In genomic region chr15:74545776-74546656, GRCh38 we compare ENCODE assay signal across 8 cellular contexts. TPM values are rescaled to one million over a fixed set of nuclear protein-coding genes. Genes with fewer than 3 reads are reported as not detected.
DNase-seq lines count a peak whose midpoint lies in the region; ATAC-seq and TF ChIP-seq lines count a peak whose summit lies in the region.

No MANE protein-coding gene starts in this region.

- peaks cover 65% of the 10 kb centered on the region for H3K4me1 ChIP-seq in CD4-positive, alpha-beta memory T cell (ENCODE audit: insufficient read depth, low read length)
- peaks cover 16 to 22% of the 10 kb centered on the region in 2 donors for H3K4me1 ChIP-seq in mucosa of rectum (ENCODE audit: control insufficient read depth in 2 of 2, insufficient read depth in 2 of 2, low read length in 2 of 2)

- peak overlapping the region; percentile 62 to 90 (median 76) for H3K4me3 Mint-ChIP-seq in CD4-positive, alpha-beta memory T cell
- H3K4me3 Mint-ChIP-seq in endothelial cell (ENCODE audit: unreplicated experiment): peak overlapping the region; percentile 78

- no peak for TF ChIP-seq CTCF in endothelial cell (IDR thresholded peaks at IDR 0.05; ENCODE audit: unreplicated experiment)

- no peaks in the 10 kb centered on the region for H3K9me3 ChIP-seq in CD4-positive, alpha-beta memory T cell (ENCODE audit: control insufficient read depth in 1 of 2, low read length in 2 of 2)
- no peaks in the 10 kb centered on the region for H3K9me3 ChIP-seq in mucosa of rectum (ENCODE audit: control insufficient read depth in 2 of 2, low read length in 2 of 2)

- peak; percentile 76 to 93 (median 79) for DNase-seq in CD4-positive, alpha-beta memory T cell
- peak; percentile 99 for DNase-seq in HT1080 (ENCODE audit: low read depth)
- DNase-seq in NOMO-1 treated with DMSO at 0.1 percent for 48 hours (lab: John Stamatoyannopoulos, UW; ENCODE audit: unreplicated experiment): peak; percentile 84
- peak; percentile 87 for DNase-seq in activated CD8-positive, alpha-beta memory T cell treated with anti-CD3 and anti-CD28 coated beads, Interleukin-2, amount 50 U/mL, for 24 hours (ENCODE audit: extremely low read depth)
- no peak for DNase-seq in endothelial cell (ENCODE audit: low spot score)
- DNase-seq in stimulated activated CD8-positive, alpha-beta memory T cell treated with anti-CD3 and anti-CD28 coated beads, Interleukin-4, amount 100 ng/mL, for 4 hours (ENCODE audit: low read depth in 2 of 2, low spot score in 1 of 2): peak; percentile 90 to 93

- peaks cover 52 to 84% (median 69%) of the 10 kb centered on the region in 4 donors for H3K4me1 Mint-ChIP-seq in CD4-positive, alpha-beta memory T cell
- peaks cover 42% of the 10 kb centered on the region for H3K4me1 Mint-ChIP-seq in endothelial cell (ENCODE audit: unreplicated experiment)

- peaks cover 0 to 1% of the 10 kb centered on the region in 2 donors for H3K27me3 Mint-ChIP-seq in CD4-positive, alpha-beta memory T cell
- peaks cover 8% of the 10 kb centered on the region for H3K27me3 Mint-ChIP-seq in endothelial cell (ENCODE audit: unreplicated experiment)

- intact Hi-C loops in CD4-positive, alpha-beta memory T cell (cut with micrococcal nuclease): loop anchor here (10.0 kb wide), 1 partner anchor 551 kb away; the partner anchor contains the start of genes PML and STOML1

- H3K9me3 Mint-ChIP-seq in CD4-positive, alpha-beta memory T cell: no peaks in the 10 kb centered on the region
- no peaks in the 10 kb centered on the region for H3K9me3 Mint-ChIP-seq in endothelial cell (ENCODE audit: unreplicated experiment)

- H3K27ac Mint-ChIP-seq in CD4-positive, alpha-beta memory T cell: peak overlapping the region; percentile 79 to 97 (median 85)
- H3K27ac Mint-ChIP-seq in endothelial cell (ENCODE audit: unreplicated experiment): peak overlapping the region; percentile 64

- CTCF ChIA-PET in CD4-positive, alpha-beta memory T cell (lab: Charles Lee; ENCODE audit: partially characterized antibody): interaction anchor here (0.8 to 2.8 kb wide), 7 partner anchors 10 to 88 kb away, joined by 3 to 9 read pairs (median 4); partner anchors contain the start of gene CLK3

- peaks cover 23% of the 10 kb centered on the region for H3K36me3 ChIP-seq in CD4-positive, alpha-beta memory T cell (ENCODE audit: insufficient read depth, low read length)
- peaks cover 5 to 19% of the 10 kb centered on the region in 2 donors for H3K36me3 ChIP-seq in mucosa of rectum (ENCODE audit: control insufficient read depth in 2 of 2, insufficient read depth in 2 of 2, low read length in 2 of 2)

- POLR2A ChIA-PET in CD4-positive, alpha-beta memory T cell (lab: Charles Lee; ENCODE audit: partially characterized antibody): interaction anchor here (0.6 to 2.8 kb wide), 9 partner anchors 14 to 1079 kb away, joined by 3 to 15 read pairs (median 4); partner anchors contain the start of gene CLK3

- H3K27me3 ChIP-seq in CD4-positive, alpha-beta memory T cell (ENCODE audit: insufficient read depth, low read length): no peaks in the 10 kb centered on the region
- H3K27me3 ChIP-seq in mucosa of rectum (ENCODE audit: control insufficient read depth in 2 of 2, insufficient read depth in 2 of 2, low read length in 2 of 2): no peaks in the 10 kb centered on the region

- H3K27ac ChIP-seq in CD4-positive, alpha-beta memory T cell (ENCODE audit: low read depth, low read length): peak overlapping the region; percentile 43
- peak overlapping the region in 1 of 2 donors; percentile 38 for H3K27ac ChIP-seq in mucosa of rectum (ENCODE audit: low read depth in 2 of 2, low read length in 2 of 2)

- H3K36me3 Mint-ChIP-seq in CD4-positive, alpha-beta memory T cell: peaks cover 13 to 54% of the 10 kb centered on the region in 2 donors
- peaks cover 25% of the 10 kb centered on the region for H3K36me3 Mint-ChIP-seq in endothelial cell (ENCODE audit: low read depth, unreplicated experiment)

- H3K9ac ChIP-seq in mucosa of rectum (ENCODE audit: low read depth in 1 of 2, low read length in 2 of 2): no peak overlapping the region

- H3K4me3 ChIP-seq in CD4-positive, alpha-beta memory T cell (ENCODE audit: low read length in 2 of 2): no peak overlapping the region
- H3K4me3 ChIP-seq in mucosa of rectum (ENCODE audit: low read length in 2 of 2): peak overlapping the region; percentile 13 to 32

- ATAC-seq in GM21360 (IDR thresholded peaks at IDR 0.05; ENCODE audit: unreplicated experiment): peak; percentile 40

RNA-seq across cellular contexts. Expression of gene ARID3B, which starts 5.0 kb away (rescaled TPM):
- 10 to 100 TPM; 32.9 TPM for total RNA-seq in CD4-positive, alpha-beta memory T cell
- 10 to 100 TPM in 1 of 2 donors, 1 to 10 TPM in 1; 4.1 to 16.1 TPM for polyA plus RNA-seq in CD4-positive, alpha-beta memory T cell
- 3.5 and 4.9 TPM in 2 replicates for total RNA-seq in HT1080 (2014; rRNA removed; shearing (Covaris generic))
- polyA plus RNA-seq in HT1080 (2015; cell fraction: cytosol; rRNA removed): 4.0 TPM in 2 replicates
- 12.4 and 16.2 TPM in 2 replicates for polyA plus RNA-seq in HT1080 (2015; cell fraction: nucleus; rRNA removed)
- 70.0 TPM for total RNA-seq in endothelial cell (ENCODE audit: unreplicated experiment)

Comparison
In these comparisons a context has a peak if more than half of its experiments do, and no peak if none do; other contexts are left out.
1. H3K4me3 ChIP-seq: peak in mucosa of rectum (2 of 2); none in CD4-positive, alpha-beta memory T cell (0 of 2).